In genomic region chr20:12928755-12929401, GRCh38 we compare ENCODE assay signal across 13 cellular contexts.
DNase-seq lines count a peak whose midpoint lies in the region; ATAC-seq, FAIRE-seq and TF ChIP-seq lines count a peak whose summit lies in the region.
"Had no signal": no experiment of that assay in that cellular context is flagged by ENCODE, and none has a peak within 500 bp of the region (broad histone marks: within the 10 kb centered on the region; RNA-seq: fewer than 3 reads in every experiment).

No MANE protein-coding gene starts in this region.

- intact Hi-C loops in esophagus squamous epithelium (cut with DNase I) (loop anchor here (5.0 kb wide), 1 partner anchor 178 kb away; no protein-coding TSS in a partner anchor), right cardiac atrium (cut with DNase I) (loop anchor here in 2 of 4 donors (5.0 kb wide), 2 partner anchors 33 to 173 kb away; no protein-coding TSS in a partner anchor)

- FAIRE-seq in H54 (lab: Jason Lieb, UNC), result peak; percentile 66

- H3K27ac ChIP-seq in esophagus squamous epithelium, result no peak overlapping the region
- no peak overlapping the region for H3K27ac ChIP-seq in right cardiac atrium (ENCODE audit: low read length)

- DNase-seq in A172 (ENCODE audit: low spot score) (peak; percentile 82), H54 (ENCODE audit: insufficient read length, low spot score) (peak; percentile 9), amniotic epithelial cell (ENCODE audit: low read depth) (peak; percentile 79), iris pigment epithelial cell (ENCODE audit: low read depth) (peak; percentile 87), esophagus squamous epithelium (lab: John Stamatoyannopoulos, UW) (no peak), right cardiac atrium (no peak), NCI-H1694 (lab: John Stamatoyannopoulos, UW) (no peak)
- DNase-seq: activated CD4-positive, alpha-beta T cell treated with anti-CD3 and anti-CD28 coated beads, Interleukin-2, amount 50 U/mL, for 4 hours; anterior cingulate cortex; CD4-positive, alpha-beta T cell; NCI-H1436 treated with DMSO at 0.1 percent for 48 hours; Right ventricle myocardium superior had no signal

- peaks cover 0 to 5% (median 0%) of the 10 kb centered on the region in 3 donors for H3K4me1 ChIP-seq in esophagus squamous epithelium
- no peaks in the 10 kb centered on the region for H3K4me1 ChIP-seq in right cardiac atrium (ENCODE audit: control insufficient read depth, insufficient read depth, low read length)

- 46 to 51% methylated on average over 4 of the region's 4 CpGs for WGBS in esophagus squamous epithelium, 2 donors
- 43% methylated on average over 4 of the region's 4 CpGs for WGBS in right cardiac atrium

- H3K4me3 ChIP-seq in esophagus squamous epithelium (no peak overlapping the region), right cardiac atrium (ENCODE audit: low read length) (no peak overlapping the region)

- TF ChIP-seq POLR2A in H54 (IDR thresholded peaks at IDR 0.05; ENCODE audit: low read depth, low read length) (no peak), esophagus squamous epithelium (IDR thresholded peaks at IDR 0.05) (no peak)

- H3K27me3 ChIP-seq in esophagus squamous epithelium, result no peaks in the 10 kb centered on the region
- no peaks in the 10 kb centered on the region for H3K27me3 ChIP-seq in right cardiac atrium (ENCODE audit: control insufficient read depth, insufficient read depth)

- TF ChIP-seq CTCF in esophagus squamous epithelium (IDR thresholded peaks at IDR 0.05), result no peak

- H3K9me3 ChIP-seq in esophagus squamous epithelium, result no peaks in the 10 kb centered on the region
- H3K9me3 ChIP-seq in right cardiac atrium (ENCODE audit: control insufficient read depth, low read length), result no peaks in the 10 kb centered on the region

- no peak for ATAC-seq in right cardiac atrium
- ATAC-seq in HG02852 (IDR thresholded peaks at IDR 0.05; ENCODE audit: unreplicated experiment), result no peak

- no peaks in the 10 kb centered on the region for H3K36me3 ChIP-seq in esophagus squamous epithelium

Comparison
In these comparisons a context has a peak if more than half of its experiments do, and no peak if none do; other contexts are left out.
1. DNase-seq: peak in A172 (single experiment), H54 (single experiment), amniotic epithelial cell (single experiment) and iris pigment epithelial cell (single experiment); none in esophagus squamous epithelium (single experiment), right cardiac atrium (0 of 3) and NCI-H1694 (single experiment).